10 cellular contexts compared by ENCODE assay signal in the genomic region with DNA sequence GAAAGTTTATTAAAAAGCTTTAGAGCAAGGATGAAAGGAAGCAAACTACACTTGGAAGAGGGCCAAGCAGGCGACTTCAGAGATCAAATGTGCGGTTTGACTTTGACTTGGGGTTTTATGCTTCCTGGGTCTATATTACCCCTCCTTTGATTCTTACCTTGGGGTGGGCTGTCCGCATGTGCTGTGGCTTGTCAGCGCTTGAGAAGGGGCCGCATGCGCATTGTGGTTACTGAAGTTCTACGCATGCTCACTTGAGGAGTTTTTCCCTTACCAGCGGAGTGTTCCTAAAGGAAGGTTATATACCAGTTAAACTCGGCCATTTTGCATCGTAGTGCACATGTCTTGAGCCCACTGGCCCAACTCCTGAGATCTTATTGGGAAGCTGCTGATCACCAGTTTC. TPM values are rescaled to one million over a fixed set of nuclear protein-coding genes. Genes with fewer than 3 reads are reported as not detected.
A peak's percentile ranks its signal among the peaks of the same experiment; 100 is the strongest.
DNase-seq lines count a peak whose midpoint lies in the region; ATAC-seq and TF ChIP-seq lines count a peak whose summit lies in the region.
"Had no signal": no experiment of that assay in that cellular context is flagged by ENCODE, and none has a peak within 500 bp of the region (broad histone marks: within the 10 kb centered on the region; RNA-seq: fewer than 3 reads in every experiment).

No MANE protein-coding gene starts in this region.

- H3K4me3 ChIP-seq in stomach = no peak overlapping the region

- no peaks in the 10 kb centered on the region for H3K36me3 ChIP-seq in stomach

- WGBS in stomach, 5 donors = 56 to 62% (median 57%) methylated on average over 10 of the region's 10 CpGs

- TF ChIP-seq EP300 in stomach (IDR thresholded peaks at IDR 0.05) = no peak

- TF ChIP-seq CTCF in mesothelial cell of epicardium (IDR thresholded peaks at IDR 0.05; ENCODE audit: unreplicated experiment) (no peak), stomach (IDR thresholded peaks at IDR 0.05) (no peak)

- ATAC-seq in T-helper 17 cell = peak; percentile 94
- peak; percentile 59 for ATAC-seq in activated T-helper 17 cell treated with anti-CD3 and anti-CD28 coated beads, Interleukin-2, amount 50 U/mL, for 72 hours (replicated peaks)

- no peak overlapping the region for H3K27ac ChIP-seq in stomach

- H3K4me3 Mint-ChIP-seq in T-helper 17 cell (peak overlapping the region; percentile 74), mesothelial cell of epicardium (no peak overlapping the region)
- H3K4me3 Mint-ChIP-seq in activated T-helper 17 cell treated with anti-CD3 and anti-CD28 coated beads, Interleukin-2, amount 50 U/mL, for 72 hours = peak overlapping the region; percentile 61
- H3K4me3 Mint-ChIP-seq: brain had no signal

- H3K4me1 Mint-ChIP-seq in T-helper 17 cell (peaks cover 11% of the 10 kb centered on the region), mesothelial cell of epicardium (peaks cover 3% of the 10 kb centered on the region)
- peaks cover 4% of the 10 kb centered on the region for H3K4me1 Mint-ChIP-seq in activated T-helper 17 cell treated with anti-CD3 and anti-CD28 coated beads, Interleukin-2, amount 50 U/mL, for 72 hours

- no peaks in the 10 kb centered on the region for H3K4me1 ChIP-seq in stomach

- H3K27ac Mint-ChIP-seq in T-helper 17 cell (peak overlapping the region; percentile 87), mesothelial cell of epicardium (peak overlapping the region; percentile 34)
- peak overlapping the region; percentile 1 for H3K27ac Mint-ChIP-seq in activated T-helper 17 cell treated with anti-CD3 and anti-CD28 coated beads, Interleukin-2, amount 50 U/mL, for 72 hours
- H3K27ac Mint-ChIP-seq: brain had no signal

- no peak for TF ChIP-seq POLR2A in stomach (IDR thresholded peaks at IDR 0.05)

- H3K27me3 Mint-ChIP-seq in T-helper 17 cell (no peaks in the 10 kb centered on the region), mesothelial cell of epicardium (ENCODE audit: low read depth) (no peaks in the 10 kb centered on the region)
- H3K27me3 Mint-ChIP-seq in activated T-helper 17 cell treated with anti-CD3 and anti-CD28 coated beads, Interleukin-2, amount 50 U/mL, for 72 hours = no peaks in the 10 kb centered on the region
- H3K27me3 Mint-ChIP-seq: brain had no signal

- DNase-seq in T-helper 17 cell = peak; percentile 28 to 63 (median 38)
- DNase-seq in mesothelial cell of epicardium (ENCODE audit: low spot score in 2 of 2, unreplicated experiment in 2 of 2) = no peak
- peak; percentile 29 for DNase-seq in stomach
- no peak for DNase-seq in NCI-H1092 treated with DMSO at 0.1 percent for 48 hours (lab: John Stamatoyannopoulos, UW)
- no peak for DNase-seq in inferior parietal cortex (ENCODE audit: extremely low spot score)
- no peak for DNase-seq in NCI-H526 treated with DMSO at 0.1 percent for 48 hours (lab: John Stamatoyannopoulos, UW)
- DNase-seq: NCI-H1048 had no signal

- no peaks in the 10 kb centered on the region for H3K9me3 Mint-ChIP-seq in activated T-helper 17 cell treated with anti-CD3 and anti-CD28 coated beads, Interleukin-2, amount 50 U/mL, for 72 hours
- H3K9me3 Mint-ChIP-seq in mesothelial cell of epicardium = peaks cover 6% of the 10 kb centered on the region

- no peaks in the 10 kb centered on the region for H3K36me3 Mint-ChIP-seq in T-helper 17 cell (ENCODE audit: low read depth)
- no peaks in the 10 kb centered on the region for H3K36me3 Mint-ChIP-seq in activated T-helper 17 cell treated with anti-CD3 and anti-CD28 coated beads, Interleukin-2, amount 50 U/mL, for 72 hours (ENCODE audit: low read depth)
- no peaks in the 10 kb centered on the region for H3K36me3 Mint-ChIP-seq in mesothelial cell of epicardium

- intact Hi-C loops in stomach (cut with DNase I; ENCODE audit: low total_unique reads) = loop anchor here (10.0 kb wide), 1 partner anchor 185 kb away; a partner anchor contains a TSS

- no peaks in the 10 kb centered on the region for H3K27me3 ChIP-seq in stomach

- H3K9me3 ChIP-seq in T-helper 17 cell (ENCODE audit: control insufficient read depth, low read length, poor library complexity, severe bottlenecking) (no peaks in the 10 kb centered on the region), stomach (no peaks in the 10 kb centered on the region)

RNA-seq across cellular contexts. Expression of a gene that starts 9.9 kb away (rescaled TPM):
- total RNA-seq in T-helper 17 cell (under 1 TPM; 0.47 to 0.55 TPM), mesothelial cell of epicardium (0.68 to 1.1 TPM (median 0.69 TPM) in 3 replicates), stomach (under 1 TPM in 1 of 5 donors, not detected in 4; 0.18 TPM)
- 1 to 10 TPM in 1 of 2 donors, under 1 TPM in 1; 0.71 to 3.1 TPM for total RNA-seq in activated T-helper 17 cell treated with anti-CD3 and anti-CD28 coated beads, Interleukin-2, amount 50 U/mL, for 72 hours
- polyA plus RNA-seq in stomach = under 1 TPM in 1 of 3 donors, not detected in 2; 0.15 TPM
- total RNA-seq: mesenteric fat pad had no signal

Comparison
In these comparisons a context has a peak if more than half of its experiments do, and no peak if none do; other contexts are left out.
1. DNase-seq: peak in T-helper 17 cell (3 of 3) and stomach (single experiment); none in mesothelial cell of epicardium (0 of 2), NCI-H1092 treated with DMSO at 0.1 percent for 48 hours (single experiment), inferior parietal cortex (single experiment) and NCI-H526 treated with DMSO at 0.1 percent for 48 hours (single experiment).
2. H3K27ac Mint-ChIP-seq: peak in every context shown above with its lines; median percentile 87 in T-helper 17 cell; 34 in mesothelial cell of epicardium; 1 in activated T-helper 17 cell treated with anti-CD3 and anti-CD28 coated beads, Interleukin-2, amount 50 U/mL, for 72 hours.